8 cellular contexts compared by ENCODE assay signal in genomic region chr2:69436937-69437750, GRCh38. TPM values are rescaled to one million over a fixed set of nuclear protein-coding genes. Genes with fewer than 3 reads are reported as not detected.
DNase-seq lines count a peak whose midpoint lies in the region; ATAC-seq and TF ChIP-seq lines count a peak whose summit lies in the region.

NFU1 (minus strand) TSS chr2:69437435; CDS start chr2:69437422, 13 bp downstream.

- peak within 1 kb of the TSS; percentile 54 to 77 for H3K4me3 ChIP-seq in DND-41 (ENCODE audit: low read depth in 1 of 2, low read length in 2 of 2)
- H3K4me3 ChIP-seq in KMS-11 (IDR thresholded peaks at IDR 0.05; ENCODE audit: insufficient read depth, low read depth, low read length) = peak within 1 kb of the TSS; percentile 95
- peak within 1 kb of the TSS; percentile 64 to 87 (median 78) for H3K4me3 ChIP-seq in Peyer's patch

- ATAC-seq in DND-41 (ENCODE audit: insufficient read depth, low read depth) (peak; percentile 93), GM21737 (IDR thresholded peaks at IDR 0.05; ENCODE audit: unreplicated experiment) (peak; percentile 95), esophagus mucosa (peak; percentile 93)

- TF ChIP-seq CTCF in DND-41 (IDR thresholded peaks at IDR 0.05; ENCODE audit: borderline replicate concordance, extremely low read depth, low read length, poor library complexity, severe bottlenecking) (peak; percentile 73), KMS-11 (conservative IDR thresholded peaks at IDR 0.05; ENCODE audit: low read depth, low read length) (peak; percentile 51), Peyer's patch (IDR thresholded peaks at IDR 0.05) (peak; percentile 54 to 71 (median 60))

- peak within 1 kb of the TSS; percentile 84 for H2AFZ ChIP-seq in DND-41 (ENCODE audit: low read depth, low read length)
- H2AFZ ChIP-seq in KMS-11 (ENCODE audit: low read depth) = peak within 1 kb of the TSS; percentile 91

- H3K9ac ChIP-seq in DND-41 (ENCODE audit: low read depth, low read length) (peak within 1 kb of the TSS; percentile 90), KMS-11 (peak within 1 kb of the TSS; percentile 90)

- H4K20me1 ChIP-seq in DND-41 (ENCODE audit: insufficient read depth, low read length) (no peaks in the 10 kb centered on the region), KMS-11 (ENCODE audit: insufficient read depth) (no peaks in the 10 kb centered on the region)

- H3K9me3 ChIP-seq in DND-41 (ENCODE audit: insufficient read depth, low read length, severe bottlenecking) (no peaks in the 10 kb centered on the region), Peyer's patch (no peaks in the 10 kb centered on the region)

- H3K27ac ChIP-seq in DND-41 (ENCODE audit: low read length) (peak within 1 kb of the TSS; percentile 90), KMS-11 (peak within 1 kb of the TSS; percentile 83), Peyer's patch (peak within 1 kb of the TSS; percentile 92 to 97 (median 94))

- TF ChIP-seq POLR2A in Peyer's patch (IDR thresholded peaks at IDR 0.05) = peak; percentile 61 to 63

- H3K4me2 ChIP-seq in DND-41 (ENCODE audit: insufficient read depth, low read length) (peak within 1 kb of the TSS; percentile 86), KMS-11 (peak within 1 kb of the TSS; percentile 40)

- H3K27me3 ChIP-seq in DND-41 (ENCODE audit: insufficient read depth, low read length, poor library complexity) (no peaks in the 10 kb centered on the region), KMS-11 (ENCODE audit: insufficient read depth, low read depth) (no peaks in the 10 kb centered on the region), Peyer's patch (no peaks in the 10 kb centered on the region)

- peaks cover 33% of the 10 kb centered on the region for H3K4me1 ChIP-seq in DND-41 (ENCODE audit: insufficient read depth, low read length)
- peaks cover 21% of the 10 kb centered on the region for H3K4me1 ChIP-seq in KMS-11 (ENCODE audit: low read depth, poor library complexity, severe bottlenecking)
- peaks cover 0 to 24% (median 0%) of the 10 kb centered on the region in 4 donors for H3K4me1 ChIP-seq in Peyer's patch

- H3K36me3 ChIP-seq in DND-41 (ENCODE audit: insufficient read depth, low read length) (no peaks in the 10 kb centered on the region; the same call in 1 of the 2 replicates), KMS-11 (ENCODE audit: insufficient read depth) (no peaks in the 10 kb centered on the region), Peyer's patch (no peaks in the 10 kb centered on the region)

- H3K79me2 ChIP-seq in DND-41 (ENCODE audit: insufficient read depth, low read length) = peaks cover 41% of the 10 kb centered on the region
- peaks cover 24% of the 10 kb centered on the region for H3K79me2 ChIP-seq in KMS-11 (ENCODE audit: insufficient read depth, low read depth)

- DNase-seq in DND-41 (peak; percentile 92), Peyer's patch (peak; percentile 88 to 95 (median 91)), myocyte (ENCODE audit: low read depth) (peak; percentile 96)
- peak; percentile 92 to 94 for DNase-seq in activated T-cell treated with anti-CD3 and anti-CD28 coated beads, Interleukin-2, amount 50 U/mL, for 48 hours
- peak; percentile 89 to 91 for DNase-seq in stimulated activated CD8-positive, alpha-beta memory T cell treated with anti-CD3 and anti-CD28 coated beads, Interleukin-7, amount 100 ng/mL, for 48 hours (ENCODE audit: extremely low read depth in 1 of 2, low read depth in 1 of 2)

RNA-seq across cellular contexts. Expression of gene NFU1, which starts in this region (rescaled TPM):
- total RNA-seq in Peyer's patch (10 to 100 TPM; 16.9 to 47.0 (median 40.4) TPM), esophagus mucosa (26.6 TPM), myocyte (33.1 and 34.7 TPM in 2 replicates)
- polyA plus RNA-seq in myocyte (2012) = 44.0 TPM

Comparison
In these comparisons a context has a peak if more than half of its experiments do, and no peak if none do; other contexts are left out.
1. Peak in every context shown above with its lines: DNase-seq, ATAC-seq, H3K4me3 ChIP-seq and H3K27ac ChIP-seq.